ENCODE assay signal across 8 cellular contexts in the genomic region with DNA sequence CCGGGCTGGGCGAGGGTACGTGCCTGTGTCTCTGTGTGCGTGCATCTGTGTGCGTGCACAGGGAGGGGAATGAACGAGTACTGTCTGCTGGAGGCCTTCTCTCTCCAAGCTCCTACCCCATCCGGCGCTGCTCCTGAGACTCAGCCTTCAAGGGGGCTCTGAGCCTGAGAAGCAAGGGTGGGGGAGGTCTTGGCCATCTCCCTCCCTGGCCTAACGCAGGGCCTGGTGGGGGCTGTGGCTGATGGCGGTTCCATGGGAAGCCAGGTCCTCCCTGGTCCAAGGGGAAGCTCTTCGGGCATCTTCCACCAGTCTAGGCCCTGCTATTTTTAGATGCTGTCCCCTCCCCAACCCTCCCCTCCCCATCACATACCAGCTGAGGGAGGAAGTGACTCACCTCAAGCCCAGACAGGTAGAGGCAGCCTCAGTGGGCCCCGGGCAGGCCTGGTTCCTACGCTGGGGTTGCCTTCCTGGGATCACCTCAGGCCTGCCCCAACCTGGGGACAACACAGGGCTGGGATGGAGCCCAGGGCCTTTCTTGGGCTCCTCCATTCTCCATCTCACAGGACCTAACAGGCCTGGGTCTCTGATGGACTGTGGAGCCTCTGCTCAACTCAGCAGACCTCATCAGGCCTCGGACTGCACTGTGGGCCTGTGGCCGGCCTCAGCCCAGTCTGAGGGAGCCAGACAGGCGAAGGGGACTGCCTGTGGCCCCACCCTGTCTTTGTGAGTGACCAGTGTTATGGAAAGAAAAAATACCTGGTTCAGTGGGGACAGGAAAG. TPM values are rescaled to one million over a fixed set of nuclear protein-coding genes. Genes with fewer than 3 reads are reported as not detected.
A peak's percentile ranks its signal among the peaks of the same experiment; 100 is the strongest.
DNase-seq lines count a peak whose midpoint lies in the region; ATAC-seq, FAIRE-seq and TF ChIP-seq lines count a peak whose summit lies in the region.

No MANE protein-coding gene starts in this region.

- H3K9me3 Mint-ChIP-seq in mesothelial cell of epicardium: no peaks in the 10 kb centered on the region

- peak overlapping the region; percentile 89 for H3K9ac ChIP-seq in BLaER1

- TF ChIP-seq CTCF in mesothelial cell of epicardium (IDR thresholded peaks at IDR 0.05; ENCODE audit: unreplicated experiment) (no peak), GM10266 (IDR thresholded peaks at IDR 0.05; ENCODE audit: control insufficient read depth, insufficient read depth, low read depth, missing control alignments) (no peak)

- H3K27me3 Mint-ChIP-seq in mesothelial cell of epicardium (ENCODE audit: low read depth): no peaks in the 10 kb centered on the region

- H3K4me2 ChIP-seq in BLaER1: peak overlapping the region; percentile 81

- H3K4me3 ChIP-seq in BLaER1: no peak overlapping the region; the same call in 1 of the 2 replicates

- H3K36me3 Mint-ChIP-seq in mesothelial cell of epicardium: no peaks in the 10 kb centered on the region

- no peaks in the 10 kb centered on the region for H3K36me3 ChIP-seq in BLaER1

- no peaks in the 10 kb centered on the region for H4K20me1 ChIP-seq in BLaER1

- peaks cover 48% of the 10 kb centered on the region for H3K4me1 Mint-ChIP-seq in mesothelial cell of epicardium

- no peaks in the 10 kb centered on the region for H3K27me3 ChIP-seq in BLaER1

- DNase-seq in RCC 7860 (ENCODE audit: low spot score): peak; percentile 83
- peak; percentile 38 for DNase-seq in activated effector memory CD4-positive, alpha-beta T cell treated with Interleukin-2 at 50 U/mL for 16 hours
- no peak for DNase-seq in mesothelial cell of epicardium (ENCODE audit: low spot score in 2 of 2, unreplicated experiment in 2 of 2)
- no peak for DNase-seq in foreskin melanocyte
- DNase-seq in GM10266 (ENCODE audit: extremely low spot score): no peak
- DNase-seq in cortex of kidney (lab: John Stamatoyannopoulos, UW): no peak

- H3K4me3 Mint-ChIP-seq in mesothelial cell of epicardium: no peak overlapping the region

- H3K27ac ChIP-seq in BLaER1: peak overlapping the region; percentile 98

- no peak for FAIRE-seq in RCC 7860 (lab: Jason Lieb, UNC)

- H3K27ac Mint-ChIP-seq in mesothelial cell of epicardium: peak overlapping the region; percentile 50

- no peak for ATAC-seq in HG02588 (IDR thresholded peaks at IDR 0.05; ENCODE audit: unreplicated experiment)

- H3K4me1 ChIP-seq in BLaER1: peaks cover 93% of the 10 kb centered on the region

- no peaks in the 10 kb centered on the region for H3K9me3 ChIP-seq in BLaER1

RNA-seq across cellular contexts. Expression of gene DNAJB12, which starts 32.2 kb away (rescaled TPM):
- 31.4 to 35.3 TPM (median 32.1 TPM) in 3 replicates for total RNA-seq in mesothelial cell of epicardium

RNA-seq across cellular contexts. Expression of gene DDIT4, which starts 48.7 kb away (rescaled TPM):
- total RNA-seq in mesothelial cell of epicardium: 61.6 to 62.5 TPM (median 61.9 TPM) in 3 replicates

Comparison
In these comparisons a context has a peak if more than half of its experiments do, and no peak if none do; other contexts are left out.
1. DNase-seq: peak in RCC 7860 (single experiment) and activated effector memory CD4-positive, alpha-beta T cell treated with Interleukin-2 at 50 U/mL for 16 hours (single experiment); none in mesothelial cell of epicardium (0 of 2), foreskin melanocyte (single experiment), GM10266 (single experiment) and cortex of kidney (single experiment).